ENCODE assay signal across 1 cellular context in genomic region chr12:71216725-71217579, GRCh38.
TF ChIP-seq lines count a peak whose summit lies in the region.

No MANE protein-coding gene starts in this region.

TF ChIP-seq in K562, 482 proteins besides CTCF, POLR2A, EP300 and RAD21 (continued from another document and continues in another):
- no peak for TF ChIP-seq ATF6 (CRISPR knock-in tag; IDR thresholded peaks at IDR 0.05)
- no peak for TF ChIP-seq CBFA2T2 (conservative IDR thresholded peaks at IDR 0.05)
- no peak for TF ChIP-seq MEF2D (tag; conservative IDR thresholded peaks at IDR 0.05; ENCODE audit: low read depth)
- TF ChIP-seq TCF3 (CRISPR knock-in tag; IDR thresholded peaks at IDR 0.05), result 0 out of 2 replicates have a peak, but pooled peaks have one; percentile 5
- no peak for TF ChIP-seq SP2 (IDR thresholded peaks at IDR 0.05; ENCODE audit: extremely low read depth, low read depth, low read length, poor library complexity, severe bottlenecking)
- no peak for TF ChIP-seq TAF7 (tag; IDR thresholded peaks at IDR 0.05)
- peak; percentile 53; the same call in 1 of the 2 replicates for TF ChIP-seq ARID2 (IDR thresholded peaks at IDR 0.05)
- no peak for TF ChIP-seq ELK3 (CRISPR knock-in tag; IDR thresholded peaks at IDR 0.05)
- TF ChIP-seq, protein P1, sequence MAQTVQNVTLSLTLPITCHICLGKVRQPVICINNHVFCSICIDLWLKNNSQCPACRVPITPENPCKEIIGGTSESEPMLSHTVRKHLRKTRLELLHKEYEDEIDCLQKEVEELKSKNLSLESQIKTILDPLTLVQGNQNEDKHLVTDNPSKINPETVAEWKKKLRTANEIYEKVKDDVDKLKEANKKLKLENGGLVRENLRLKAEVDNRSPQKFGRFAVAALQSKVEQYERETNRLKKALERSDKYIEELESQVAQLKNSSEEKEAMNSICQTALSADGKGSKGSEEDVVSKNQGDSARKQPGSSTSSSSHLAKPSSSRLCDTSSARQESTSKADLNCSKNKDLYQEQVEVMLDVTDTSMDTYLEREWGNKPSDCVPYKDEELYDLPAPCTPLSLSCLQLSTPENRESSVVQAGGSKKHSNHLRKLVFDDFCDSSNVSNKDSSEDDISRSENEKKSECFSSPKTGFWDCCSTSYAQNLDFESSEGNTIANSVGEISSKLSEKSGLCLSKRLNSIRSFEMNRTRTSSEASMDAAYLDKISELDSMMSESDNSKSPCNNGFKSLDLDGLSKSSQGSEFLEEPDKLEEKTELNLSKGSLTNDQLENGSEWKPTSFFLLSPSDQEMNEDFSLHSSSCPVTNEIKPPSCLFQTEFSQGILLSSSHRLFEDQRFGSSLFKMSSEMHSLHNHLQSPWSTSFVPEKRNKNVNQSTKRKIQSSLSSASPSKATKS (CRISPR knock-in tag; IDR thresholded peaks at IDR 0.05), result no peak
- TF ChIP-seq CC2D1A (IDR thresholded peaks at IDR 0.05), result no peak
- TF ChIP-seq ESRRA (IDR thresholded peaks at IDR 0.05; ENCODE audit: borderline replicate concordance, low read depth), result no peak
- TF ChIP-seq, protein P2, sequence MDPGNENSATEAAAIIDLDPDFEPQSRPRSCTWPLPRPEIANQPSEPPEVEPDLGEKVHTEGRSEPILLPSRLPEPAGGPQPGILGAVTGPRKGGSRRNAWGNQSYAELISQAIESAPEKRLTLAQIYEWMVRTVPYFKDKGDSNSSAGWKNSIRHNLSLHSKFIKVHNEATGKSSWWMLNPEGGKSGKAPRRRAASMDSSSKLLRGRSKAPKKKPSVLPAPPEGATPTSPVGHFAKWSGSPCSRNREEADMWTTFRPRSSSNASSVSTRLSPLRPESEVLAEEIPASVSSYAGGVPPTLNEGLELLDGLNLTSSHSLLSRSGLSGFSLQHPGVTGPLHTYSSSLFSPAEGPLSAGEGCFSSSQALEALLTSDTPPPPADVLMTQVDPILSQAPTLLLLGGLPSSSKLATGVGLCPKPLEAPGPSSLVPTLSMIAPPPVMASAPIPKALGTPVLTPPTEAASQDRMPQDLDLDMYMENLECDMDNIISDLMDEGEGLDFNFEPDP (CRISPR knock-in tag; IDR thresholded peaks at IDR 0.05), result no peak
- TF ChIP-seq IRF2 (CRISPR knock-in tag; IDR thresholded peaks at IDR 0.05), result no peak
- TF ChIP-seq BRD4 (IDR thresholded peaks at IDR 0.05), result no peak
- no peak for TF ChIP-seq TFAM (CRISPR knock-in tag; conservative IDR thresholded peaks at IDR 0.05)
- no peak for TF ChIP-seq KDM5B (IDR thresholded peaks at IDR 0.05; ENCODE audit: insufficient replicate concordance, low read depth, low read length)
- no peak for TF ChIP-seq MBD2 (IDR thresholded peaks at IDR 0.05; ENCODE audit: borderline replicate concordance, low read depth)
- TF ChIP-seq POLR3A (IDR thresholded peaks at IDR 0.05; ENCODE audit: borderline replicate concordance, extremely low read depth, insufficient read depth, insufficient read length), result no peak
- TF ChIP-seq RBM22 (IDR thresholded peaks at IDR 0.05; ENCODE audit: low read depth, low read length, poor library complexity, severe bottlenecking), result no peak
- no peak for TF ChIP-seq SRF (CRISPR knock-in tag; IDR thresholded peaks at IDR 0.05)
- TF ChIP-seq, protein P3, sequence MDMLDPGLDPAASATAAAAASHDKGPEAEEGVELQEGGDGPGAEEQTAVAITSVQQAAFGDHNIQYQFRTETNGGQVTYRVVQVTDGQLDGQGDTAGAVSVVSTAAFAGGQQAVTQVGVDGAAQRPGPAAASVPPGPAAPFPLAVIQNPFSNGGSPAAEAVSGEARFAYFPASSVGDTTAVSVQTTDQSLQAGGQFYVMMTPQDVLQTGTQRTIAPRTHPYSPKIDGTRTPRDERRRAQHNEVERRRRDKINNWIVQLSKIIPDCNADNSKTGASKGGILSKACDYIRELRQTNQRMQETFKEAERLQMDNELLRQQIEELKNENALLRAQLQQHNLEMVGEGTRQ (CRISPR knock-in tag; IDR thresholded peaks at IDR 0.05), result no peak
- TF ChIP-seq STAT5A (IDR thresholded peaks at IDR 0.05; ENCODE audit: borderline replicate concordance, low read length), result no peak
- TF ChIP-seq MTA3 (IDR thresholded peaks at IDR 0.05; ENCODE audit: borderline replicate concordance), result no peak
- TF ChIP-seq ZNF124 (CRISPR knock-in tag; IDR thresholded peaks at IDR 0.05), result no peak
- TF ChIP-seq, protein P4, sequence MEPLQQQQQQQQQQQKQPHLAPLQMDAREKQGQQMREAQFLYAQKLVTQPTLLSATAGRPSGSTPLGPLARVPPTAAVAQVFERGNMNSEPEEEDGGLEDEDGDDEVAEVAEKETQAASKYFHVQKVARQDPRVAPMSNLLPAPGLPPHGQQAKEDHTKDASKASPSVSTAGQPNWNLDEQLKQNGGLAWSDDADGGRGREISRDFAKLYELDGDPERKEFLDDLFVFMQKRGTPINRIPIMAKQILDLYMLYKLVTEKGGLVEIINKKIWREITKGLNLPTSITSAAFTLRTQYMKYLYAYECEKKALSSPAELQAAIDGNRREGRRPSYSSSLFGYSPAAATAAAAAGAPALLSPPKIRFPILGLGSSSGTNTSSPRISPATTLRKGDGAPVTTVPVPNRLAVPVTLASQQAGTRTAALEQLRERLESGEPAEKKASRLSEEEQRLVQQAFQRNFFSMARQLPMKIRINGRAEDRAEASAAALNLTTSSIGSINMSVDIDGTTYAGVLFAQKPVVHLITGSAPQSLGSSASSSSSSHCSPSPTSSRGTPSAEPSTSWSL (CRISPR knock-in tag; IDR thresholded peaks at IDR 0.05; ENCODE audit: borderline replicate concordance), result no peak
- no peak for TF ChIP-seq SRSF1 (IDR thresholded peaks at IDR 0.05; ENCODE audit: low read depth, low read length)
- peak; percentile 88 for TF ChIP-seq SMC3 (conservative IDR thresholded peaks at IDR 0.05; ENCODE audit: insufficient read depth, low read depth, low read length)
- TF ChIP-seq HDAC6 (IDR thresholded peaks at IDR 0.05; ENCODE audit: low read depth, low read length), result no peak
- TF ChIP-seq NR2F6 (CRISPR knock-in tag; IDR thresholded peaks at IDR 0.05), result no peak
- TF ChIP-seq ZNF274 (IDR thresholded peaks at IDR 0.05; ENCODE audit: borderline replicate concordance, low read depth, low read length), result no peak
- TF ChIP-seq, protein P5, sequence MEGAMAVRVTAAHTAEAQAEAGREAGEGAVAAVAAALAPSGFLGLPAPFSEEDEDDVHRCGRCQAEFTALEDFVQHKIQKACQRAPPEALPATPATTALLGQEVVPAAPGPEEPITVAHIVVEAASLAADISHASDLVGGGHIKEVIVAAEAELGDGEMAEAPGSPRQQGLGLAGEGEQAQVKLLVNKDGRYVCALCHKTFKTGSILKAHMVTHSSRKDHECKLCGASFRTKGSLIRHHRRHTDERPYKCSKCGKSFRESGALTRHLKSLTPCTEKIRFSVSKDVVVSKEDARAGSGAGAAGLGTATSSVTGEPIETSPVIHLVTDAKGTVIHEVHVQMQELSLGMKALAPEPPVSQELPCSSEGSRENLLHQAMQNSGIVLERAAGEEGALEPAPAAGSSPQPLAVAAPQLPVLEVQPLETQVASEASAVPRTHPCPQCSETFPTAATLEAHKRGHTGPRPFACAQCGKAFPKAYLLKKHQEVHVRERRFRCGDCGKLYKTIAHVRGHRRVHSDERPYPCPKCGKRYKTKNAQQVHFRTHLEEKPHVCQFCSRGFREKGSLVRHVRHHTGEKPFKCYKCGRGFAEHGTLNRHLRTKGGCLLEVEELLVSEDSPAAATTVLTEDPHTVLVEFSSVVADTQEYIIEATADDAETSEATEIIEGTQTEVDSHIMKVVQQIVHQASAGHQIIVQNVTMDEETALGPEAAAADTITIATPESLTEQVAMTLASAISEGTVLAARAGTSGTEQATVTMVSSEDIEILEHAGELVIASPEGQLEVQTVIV (CRISPR knock-in tag; IDR thresholded peaks at IDR 0.05; ENCODE audit: borderline replicate concordance), result no peak
- TF ChIP-seq HLTF (IDR thresholded peaks at IDR 0.05), result no peak
- TF ChIP-seq, protein P6, sequence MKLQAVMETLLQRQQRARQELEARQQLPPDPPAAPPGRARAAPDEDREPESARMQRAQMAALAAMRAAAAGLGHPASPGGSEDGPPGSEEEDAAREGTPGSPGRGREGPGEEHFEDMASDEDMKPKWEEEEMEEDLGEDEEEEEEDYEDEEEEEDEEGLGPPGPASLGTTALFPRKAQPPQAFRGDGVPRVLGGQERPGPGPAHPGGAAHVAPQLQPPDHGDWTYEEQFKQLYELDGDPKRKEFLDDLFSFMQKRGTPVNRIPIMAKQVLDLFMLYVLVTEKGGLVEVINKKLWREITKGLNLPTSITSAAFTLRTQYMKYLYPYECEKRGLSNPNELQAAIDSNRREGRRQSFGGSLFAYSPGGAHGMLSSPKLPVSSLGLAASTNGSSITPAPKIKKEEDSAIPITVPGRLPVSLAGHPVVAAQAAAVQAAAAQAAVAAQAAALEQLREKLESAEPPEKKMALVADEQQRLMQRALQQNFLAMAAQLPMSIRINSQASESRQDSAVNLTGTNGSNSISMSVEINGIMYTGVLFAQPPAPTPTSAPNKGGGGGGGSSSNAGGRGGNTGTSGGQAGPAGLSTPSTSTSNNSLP (IDR thresholded peaks at IDR 0.05; ENCODE audit: borderline replicate concordance, low read depth, low read length), result peak; percentile 76; the same call in 1 of the 2 replicates
- no peak for TF ChIP-seq ILK (tag; IDR thresholded peaks at IDR 0.05; ENCODE audit: borderline replicate concordance, low read depth)
- no peak for TF ChIP-seq PHF20 (IDR thresholded peaks at IDR 0.05; ENCODE audit: partially characterized antibody)
- no peak for TF ChIP-seq CEBPB (tag; IDR thresholded peaks at IDR 0.05)
- TF ChIP-seq ZNF263 (CRISPR knock-in tag; IDR thresholded peaks at IDR 0.05; ENCODE audit: borderline replicate concordance), result no peak
- TF ChIP-seq MAX (CRISPR knock-in tag; IDR thresholded peaks at IDR 0.05), result no peak
- TF ChIP-seq, protein P7, sequence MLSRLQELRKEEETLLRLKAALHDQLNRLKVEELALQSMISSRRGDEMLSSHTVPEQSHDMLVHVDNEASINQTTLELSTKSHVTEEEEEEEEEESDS (CRISPR knock-in tag; IDR thresholded peaks at IDR 0.05), result no peak
- TF ChIP-seq MAZ (CRISPR knock-in tag; conservative IDR thresholded peaks at IDR 0.05 in 1 of 2, IDR thresholded peaks at IDR 0.05 in 1 of 2), result 0 out of 4 replicates have a peak, but pooled peaks of 1 of the 2 experiments have one; percentile 22
- no peak for TF ChIP-seq AFF4 (CRISPR knock-in tag; IDR thresholded peaks at IDR 0.05)
- TF ChIP-seq MCM2 (IDR thresholded peaks at IDR 0.05; ENCODE audit: low read depth), result no peak
- no peak for TF ChIP-seq ARNT (IDR thresholded peaks at IDR 0.05)
